Comparison of ENCODE assay signal across 1 cellular context in genomic region chr17:75876938-75877751, GRCh38.
TF ChIP-seq lines count a peak whose summit lies in the region.

No MANE protein-coding gene starts in this region.

TF ChIP-seq in HEK293, 187 proteins besides CTCF, POLR2A, EP300 and RAD21 (continued from another document and continues in another):
- TF ChIP-seq ZNF449 (tag by site-specific recombination; IDR thresholded peaks at IDR 0.05) = no peak
- peak; percentile 74 for TF ChIP-seq GLIS2 (tag by site-specific recombination; IDR thresholded peaks at IDR 0.05)
- TF ChIP-seq ZNF580 (tag by site-specific recombination; IDR thresholded peaks at IDR 0.05) = no peak
- peak; percentile 43; the same call in 1 of the 2 replicates for TF ChIP-seq ZNF366 (tag by site-specific recombination; conservative IDR thresholded peaks at IDR 0.05)
- TF ChIP-seq ZNF133 (tag by site-specific recombination; IDR thresholded peaks at IDR 0.05) = no peak
- TF ChIP-seq SP7 (tag by site-specific recombination; IDR thresholded peaks at IDR 0.05) = peak; percentile 68
- no peak for TF ChIP-seq ZBTB20 (tag by site-specific recombination; IDR thresholded peaks at IDR 0.05)
- no peak for TF ChIP-seq ZNF701 (tag by site-specific recombination; IDR thresholded peaks at IDR 0.05)
- no peak for TF ChIP-seq HOXC10 (CRISPR knock-in tag; IDR thresholded peaks at IDR 0.05)
- no peak for TF ChIP-seq ZNF362 (tag by site-specific recombination; IDR thresholded peaks at IDR 0.05)
- TF ChIP-seq RBAK (tag by site-specific recombination; IDR thresholded peaks at IDR 0.05) = no peak
- TF ChIP-seq ZNF529 (tag by site-specific recombination; IDR thresholded peaks at IDR 0.05; ENCODE audit: insufficient replicate concordance) = no peak
- TF ChIP-seq GFI1B (tag by site-specific recombination; IDR thresholded peaks at IDR 0.05) = no peak
- no peak for TF ChIP-seq ZNF518A (tag by site-specific recombination; conservative IDR thresholded peaks at IDR 0.05; ENCODE audit: low read depth)
- no peak for TF ChIP-seq ZNF114 (tag by site-specific recombination; IDR thresholded peaks at IDR 0.05)
- no peak for TF ChIP-seq REST (tag by site-specific recombination; IDR thresholded peaks at IDR 0.05)
- no peak for TF ChIP-seq ZNF514 (tag by site-specific recombination; IDR thresholded peaks at IDR 0.05)
- TF ChIP-seq ZNF624 (tag by site-specific recombination; IDR thresholded peaks at IDR 0.05) = no peak
- TF ChIP-seq ZNF610 (tag by site-specific recombination; IDR thresholded peaks at IDR 0.05; ENCODE audit: borderline replicate concordance) = no peak
- peak; percentile 50; the same call in 1 of the 2 replicates for TF ChIP-seq KLF8 (tag by site-specific recombination; IDR thresholded peaks at IDR 0.05)
- no peak for TF ChIP-seq ZNF837 (tag by site-specific recombination; IDR thresholded peaks at IDR 0.05)
- TF ChIP-seq ZNF391 (tag by site-specific recombination; IDR thresholded peaks at IDR 0.05; ENCODE audit: borderline replicate concordance, low read depth) = no peak
- TF ChIP-seq ZNF571 (tag by site-specific recombination; IDR thresholded peaks at IDR 0.05) = no peak
- no peak for TF ChIP-seq ZBTB49 (tag by site-specific recombination; IDR thresholded peaks at IDR 0.05; ENCODE audit: low read depth)
- no peak for TF ChIP-seq ZNF48 (tag by site-specific recombination; IDR thresholded peaks at IDR 0.05)
- TF ChIP-seq ZBTB48 (tag by site-specific recombination; IDR thresholded peaks at IDR 0.05) = no peak
- TF ChIP-seq ZNF585B (tag by site-specific recombination; IDR thresholded peaks at IDR 0.05) = no peak
- no peak for TF ChIP-seq ZNF157 (tag by site-specific recombination; IDR thresholded peaks at IDR 0.05)
- TF ChIP-seq ZNF423 (tag by site-specific recombination; IDR thresholded peaks at IDR 0.05) = no peak
- no peak for TF ChIP-seq ZNF354C (tag by site-specific recombination; IDR thresholded peaks at IDR 0.05; ENCODE audit: borderline replicate concordance, low read depth)
- TF ChIP-seq ZBTB1 (tag by site-specific recombination; IDR thresholded peaks at IDR 0.05) = no peak
- TF ChIP-seq ZNF202 (tag by site-specific recombination; IDR thresholded peaks at IDR 0.05; ENCODE audit: borderline replicate concordance) = no peak
- TF ChIP-seq ZNF692 (tag by site-specific recombination; IDR thresholded peaks at IDR 0.05) = no peak
- TF ChIP-seq ZNF600 (tag by site-specific recombination; IDR thresholded peaks at IDR 0.05) = peak; percentile 45; the same call in 1 of the 2 replicates
- TF ChIP-seq EGR2 (tag by site-specific recombination; IDR thresholded peaks at IDR 0.05; ENCODE audit: low read depth) = peak; percentile 80
- peak; percentile 39 for TF ChIP-seq ZNF341 (tag by site-specific recombination; IDR thresholded peaks at IDR 0.05; ENCODE audit: low read depth)
- no peak for TF ChIP-seq INSM2 (tag by site-specific recombination; IDR thresholded peaks at IDR 0.05)
- TF ChIP-seq ZFP37 (tag by site-specific recombination; IDR thresholded peaks at IDR 0.05) = no peak
- TF ChIP-seq ZNF707 (tag by site-specific recombination; IDR thresholded peaks at IDR 0.05) = no peak
- no peak for TF ChIP-seq ZNF140 (tag by site-specific recombination; IDR thresholded peaks at IDR 0.05)
- TF ChIP-seq IKZF3 (tag by site-specific recombination; IDR thresholded peaks at IDR 0.05) = peak; percentile 77; the same call in 1 of the 2 replicates
- no peak for TF ChIP-seq ZNF239 (tag by site-specific recombination; IDR thresholded peaks at IDR 0.05)
- TF ChIP-seq ZNF138 (tag by site-specific recombination; IDR thresholded peaks at IDR 0.05; ENCODE audit: borderline replicate concordance) = no peak
- TF ChIP-seq SALL2 (tag by site-specific recombination; IDR thresholded peaks at IDR 0.05; ENCODE audit: borderline replicate concordance) = no peak
- TF ChIP-seq ZNF266 (tag by site-specific recombination; IDR thresholded peaks at IDR 0.05; ENCODE audit: low read depth) = no peak
- 0 out of 2 replicates have a peak, but pooled peaks have one; percentile 28 for TF ChIP-seq WT1 (tag by site-specific recombination; IDR thresholded peaks at IDR 0.05)
- TF ChIP-seq ZNF121 (tag by site-specific recombination; IDR thresholded peaks at IDR 0.05) = no peak
- TF ChIP-seq ZNF530 (tag by site-specific recombination; IDR thresholded peaks at IDR 0.05; ENCODE audit: low read depth) = no peak
- TF ChIP-seq HOXA7 (CRISPR knock-in tag; IDR thresholded peaks at IDR 0.05; ENCODE audit: borderline replicate concordance) = no peak
- no peak for TF ChIP-seq ZNF473 (tag by site-specific recombination; IDR thresholded peaks at IDR 0.05)
- no peak for TF ChIP-seq ZNF621 (tag by site-specific recombination; IDR thresholded peaks at IDR 0.05)
- no peak for TF ChIP-seq ZNF311 (tag by site-specific recombination; IDR thresholded peaks at IDR 0.05; ENCODE audit: borderline replicate concordance)
